21 cellular contexts compared by ENCODE assay signal in the genomic region with DNA sequence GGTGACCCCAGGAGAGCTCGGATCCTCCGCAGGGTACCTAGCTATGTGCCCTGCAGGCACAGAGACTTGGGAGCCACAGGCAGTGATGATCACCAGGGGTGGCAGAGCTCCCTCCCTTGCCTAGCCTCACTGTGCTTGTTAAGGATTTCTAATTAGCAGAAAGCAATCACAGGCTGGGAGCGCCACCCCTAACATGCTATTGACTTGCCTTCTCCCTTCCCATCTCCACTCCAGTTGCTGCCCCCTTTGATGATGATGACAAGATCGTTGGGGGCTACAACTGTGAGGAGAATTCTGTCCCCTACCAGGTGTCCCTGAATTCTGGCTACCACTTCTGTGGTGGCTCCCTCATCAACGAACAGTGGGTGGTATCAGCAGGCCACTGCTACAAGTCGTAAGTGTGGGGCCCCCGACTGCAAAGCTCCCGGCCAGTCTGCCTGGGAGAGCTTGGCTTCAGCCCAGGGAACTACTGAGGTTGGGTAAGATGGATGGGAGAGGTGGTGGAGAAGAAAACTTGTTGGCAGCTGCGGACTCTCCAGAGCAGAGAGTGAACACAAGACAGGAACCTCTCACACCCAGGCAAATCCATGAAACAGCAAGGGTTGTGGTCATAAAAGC. TPM values are rescaled to one million over a fixed set of nuclear protein-coding genes. Genes with fewer than 3 reads are reported as not detected.
"Had no signal": no experiment of that assay in that cellular context is flagged by ENCODE, and none has a peak within 500 bp of the region (broad histone marks: within the 10 kb centered on the region; RNA-seq: fewer than 3 reads in every experiment).

No MANE protein-coding gene starts in this region.

- DNase-seq: effector memory CD4-positive, alpha-beta T cell; immature natural killer cell; mammary epithelial cell; mucosa of descending colon; naive thymus-derived CD8-positive, alpha-beta T cell; ovary; right cardiac atrium; small intestine; stimulated activated CD4-positive, alpha-beta T cell treated with anti-CD3 and anti-CD28 coated beads, Interleukin-12 subunit alpha, Interleukin-12 subunit beta, amount 100 ng/mL, for 4 hours; stimulated activated naive CD4-positive, alpha-beta T cell; stomach; trophoblast cell had no signal

- FAIRE-seq: endometrium, small intestine had no signal

- H3K27ac ChIP-seq: gastroesophageal sphincter, ovary, stomach, thoracic aorta had no signal

- H3K4me3 ChIP-seq: gastroesophageal sphincter, mucosa of descending colon, ovary, stomach, thoracic aorta had no signal

- ATAC-seq: esophagus mucosa; gastroesophageal sphincter; mucosa of descending colon; naive thymus-derived CD8-positive, alpha-beta T cell; right cardiac atrium had no signal

- H3K36me3 ChIP-seq: gastroesophageal sphincter, ovary, stomach, thoracic aorta had no signal

- H3K4me1 ChIP-seq: gastroesophageal sphincter, stomach had no signal

- H3K27me3 ChIP-seq: gastroesophageal sphincter, ovary, stomach had no signal

- H3K9me3 ChIP-seq: gastroesophageal sphincter, mucosa of descending colon, ovary, stomach, thoracic aorta had no signal

RNA-seq across cellular contexts. Expression of gene PRSS1, which starts 1.2 kb away (rescaled TPM):
- total RNA-seq: esophagus mucosa; fibroblast of villous mesenchyme; liver; mammary epithelial cell; mucosa of descending colon; naive thymus-derived CD8-positive, alpha-beta T cell; neural crest cell; urinary bladder had no signal
- polyA plus RNA-seq: liver; mammary epithelial cell; naive thymus-derived CD8-positive, alpha-beta T cell had no signal

RNA-seq across cellular contexts. Expression of gene PRSS2, which starts 20.3 kb away (rescaled TPM):
- total RNA-seq: esophagus mucosa; fibroblast of villous mesenchyme; gastroesophageal sphincter; kidney epithelial cell; liver; mammary epithelial cell; mucosa of descending colon; naive thymus-derived CD8-positive, alpha-beta T cell; neural crest cell; urinary bladder had no signal
- polyA plus RNA-seq: immature natural killer cell; mammary epithelial cell; naive thymus-derived CD8-positive, alpha-beta T cell had no signal
